ENCODE assay signal across 12 cellular contexts in genomic region chr2:105886029-105886454, GRCh38.
DNase-seq lines count a peak whose midpoint lies in the region; ATAC-seq and TF ChIP-seq lines count a peak whose summit lies in the region.
"Had no signal": no experiment of that assay in that cellular context is flagged by ENCODE, and none has a peak within 500 bp of the region (broad histone marks: within the 10 kb centered on the region; RNA-seq: fewer than 3 reads in every experiment).

No MANE protein-coding gene starts in this region.

- H3K36me3 ChIP-seq in mammary epithelial cell (ENCODE audit: insufficient read depth, low read length) (peaks cover 2% of the 10 kb centered on the region), right lobe of liver (no peaks in the 10 kb centered on the region)
- H3K36me3 ChIP-seq: ovary had no signal

- no peak for TF ChIP-seq POLR2A in right lobe of liver (IDR thresholded peaks at IDR 0.05)

- H3K9ac ChIP-seq in mammary epithelial cell (ENCODE audit: insufficient read depth, low read length), result no peak overlapping the region

- no peaks in the 10 kb centered on the region for H4K20me1 ChIP-seq in mammary epithelial cell (ENCODE audit: insufficient read depth, low read length)

- DNase-seq in stimulated activated naive CD8-positive, alpha-beta T cell treated with anti-CD3 and anti-CD28 coated beads, Interleukin-15, Interleukin-2, amounts not matched to agents 100 U/mL and 50 U/mL, for 24 hours, result no peak
- DNase-seq in mammary epithelial cell, result peak; percentile 9
- DNase-seq in right lobe of liver, result no peak
- DNase-seq in activated CD8-positive, alpha-beta memory T cell treated with anti-CD3 and anti-CD28 coated beads, Interleukin-2, amount 10 ng/mL, durations not matched to agents 7 days and 5 days, result no peak
- no peak for DNase-seq in NCI-H1436 (lab: John Stamatoyannopoulos, UW)
- DNase-seq in KG1 (lab: John Stamatoyannopoulos, UW), result no peak
- DNase-seq: central memory CD4-positive, alpha-beta T cell; NCI-H1092; ovary had no signal

- no peaks in the 10 kb centered on the region for H3K27me3 Mint-ChIP-seq in stimulated activated naive CD8-positive, alpha-beta T cell treated with anti-CD3 and anti-CD28 coated beads, Interleukin-15, Interleukin-2, amounts not matched to agents 100 ng/mL and 50 ng/mL, for 24 hours
- H3K27me3 Mint-ChIP-seq in activated CD8-positive, alpha-beta memory T cell treated with anti-CD3 and anti-CD28 coated beads, Interleukin-2, amount 10 ng/mL, durations not matched to agents 7 days and 5 days, result no peaks in the 10 kb centered on the region

- no peak overlapping the region for H2AFZ ChIP-seq in mammary epithelial cell (ENCODE audit: low read depth, low read length)

- H3K4me3 Mint-ChIP-seq in stimulated activated naive CD8-positive, alpha-beta T cell treated with anti-CD3 and anti-CD28 coated beads, Interleukin-15, Interleukin-2, amounts not matched to agents 100 ng/mL and 50 ng/mL, for 24 hours, result no peak overlapping the region
- H3K4me3 Mint-ChIP-seq in activated CD8-positive, alpha-beta memory T cell treated with anti-CD3 and anti-CD28 coated beads, Interleukin-2, amount 10 ng/mL, durations not matched to agents 7 days and 5 days, result no peak overlapping the region

- no peak overlapping the region for H3K4me3 ChIP-seq in mammary epithelial cell (replicated peaks in 1 of 3; ENCODE audit: insufficient read depth in 1 of 3, low read depth in 2 of 3, low read length in 3 of 3)
- no peak overlapping the region for H3K4me3 ChIP-seq in right lobe of liver
- H3K4me3 ChIP-seq: ovary had no signal

- no peaks in the 10 kb centered on the region for H3K27me3 ChIP-seq in mammary epithelial cell (ENCODE audit: insufficient read depth, low read length)
- H3K27me3 ChIP-seq in right lobe of liver, result no peaks in the 10 kb centered on the region
- H3K27me3 ChIP-seq: ovary had no signal

- CTCF ChIA-PET in mammary epithelial cell (lab: Charles Lee; ENCODE audit: low non-redundant PET), result no interaction called here
- CTCF ChIA-PET in activated CD8-positive, alpha-beta memory T cell treated with anti-CD3 and anti-CD28 coated beads, Interleukin-2, amount 10 ng/mL, durations not matched to agents 7 days and 5 days (lab: Charles Lee), result interaction anchor here (1.2 to 1.6 kb wide), 3 partner anchors 25 to 44 kb away, joined by 3 to 5 read pairs (median 3); no protein-coding TSS in a partner anchor

- ATAC-seq in stimulated activated naive CD8-positive, alpha-beta T cell treated with anti-CD3 and anti-CD28 coated beads, Interleukin-15, Interleukin-2, amounts not matched to agents 100 U/mL and 50 U/mL, for 24 hours, result no peak
- ATAC-seq in right lobe of liver (peak in 3 of 4 donors; percentile 16 to 48 (median 24)), GM18519 (IDR thresholded peaks at IDR 0.05; ENCODE audit: low FRiP score, unreplicated experiment) (no peak)
- no peak for ATAC-seq in activated CD8-positive, alpha-beta memory T cell treated with anti-CD3 and anti-CD28 coated beads, Interleukin-2, amount 10 ng/mL, durations not matched to agents 7 days and 5 days
- ATAC-seq: activated CD4-positive, CD25-positive, alpha-beta regulatory T cell treated with anti-CD3 and anti-CD28 coated beads, Interleukin-2, amount 50 U/mL, for 24 hours had no signal

- peaks cover 92% of the 10 kb centered on the region for H3K79me2 ChIP-seq in mammary epithelial cell (ENCODE audit: insufficient read depth, low read length)

- in situ Hi-C loops in mammary epithelial cell (cut with MboI; ENCODE audit: low sequenced_read_pairs in 2 of 2), result no loop called here

- peaks cover 81% of the 10 kb centered on the region for H3K36me3 Mint-ChIP-seq in stimulated activated naive CD8-positive, alpha-beta T cell treated with anti-CD3 and anti-CD28 coated beads, Interleukin-15, Interleukin-2, amounts not matched to agents 100 ng/mL and 50 ng/mL, for 24 hours (ENCODE audit: low read depth)
- H3K36me3 Mint-ChIP-seq in activated CD8-positive, alpha-beta memory T cell treated with anti-CD3 and anti-CD28 coated beads, Interleukin-2, amount 10 ng/mL, durations not matched to agents 7 days and 5 days, result peaks cover 70% of the 10 kb centered on the region

- peaks cover 12% of the 10 kb centered on the region for H3K9me3 Mint-ChIP-seq in stimulated activated naive CD8-positive, alpha-beta T cell treated with anti-CD3 and anti-CD28 coated beads, Interleukin-15, Interleukin-2, amounts not matched to agents 100 ng/mL and 50 ng/mL, for 24 hours
- H3K9me3 Mint-ChIP-seq in activated CD8-positive, alpha-beta memory T cell treated with anti-CD3 and anti-CD28 coated beads, Interleukin-2, amount 10 ng/mL, durations not matched to agents 7 days and 5 days (ENCODE audit: low read depth), result peaks cover 8% of the 10 kb centered on the region

- WGBS in mammary epithelial cell (ENCODE audit: low coverage, missing lambda C conversion rate), result 38% methylated on average over 1 of the region's 1 CpG
- WGBS in right lobe of liver (ENCODE audit: insufficient coverage, low coverage, low lambda C conversion rate, missing lambda C conversion rate), result 18% methylated on average over 1 of the region's 1 CpG

- BruUV-seq in mammary epithelial cell (replicated peaks; lab: Mats Ljungman, UMichigan), result no TSS peak

- dilution Hi-C loops in mammary epithelial cell (cut with HindIII; ENCODE audit: low sequenced_read_pairs), result no loop called here

- intact Hi-C loops in mammary epithelial cell (cut with micrococcal nuclease), result no loop called here
- intact Hi-C loops in right lobe of liver (cut with DNase I), result no loop called here

- H3K4me1 ChIP-seq in mammary epithelial cell (ENCODE audit: insufficient read depth, low read length) (peaks cover 3% of the 10 kb centered on the region), right lobe of liver (peaks cover 0 to 21% (median 9%) of the 10 kb centered on the region in 4 donors)

- no peaks in the 10 kb centered on the region for H3K9me3 ChIP-seq in mammary epithelial cell (replicated peaks; ENCODE audit: insufficient read depth, low read length)
- no peaks in the 10 kb centered on the region for H3K9me3 ChIP-seq in right lobe of liver
- H3K9me3 ChIP-seq: ovary had no signal

- TF ChIP-seq CTCF in mammary epithelial cell (conservative IDR thresholded peaks at IDR 0.05 in 1 of 2, IDR thresholded peaks at IDR 0.05 in 1 of 2; ENCODE audit: extremely low read depth in 1 of 2, insufficient read depth in 1 of 2, low read depth in 1 of 2, low read length in 2 of 2) (no peak), right lobe of liver (IDR thresholded peaks at IDR 0.05) (no peak)

- peak overlapping the region; percentile 86 for H3K27ac Mint-ChIP-seq in stimulated activated naive CD8-positive, alpha-beta T cell treated with anti-CD3 and anti-CD28 coated beads, Interleukin-15, Interleukin-2, amounts not matched to agents 100 ng/mL and 50 ng/mL, for 24 hours
- H3K27ac Mint-ChIP-seq in activated CD8-positive, alpha-beta memory T cell treated with anti-CD3 and anti-CD28 coated beads, Interleukin-2, amount 10 ng/mL, durations not matched to agents 7 days and 5 days, result no peak overlapping the region

- H3K27ac ChIP-seq in mammary epithelial cell (ENCODE audit: insufficient read depth, low read depth, low read length) (no peak overlapping the region), right lobe of liver (no peak overlapping the region)
- H3K27ac ChIP-seq: ovary had no signal

- H3K4me1 Mint-ChIP-seq in stimulated activated naive CD8-positive, alpha-beta T cell treated with anti-CD3 and anti-CD28 coated beads, Interleukin-15, Interleukin-2, amounts not matched to agents 100 ng/mL and 50 ng/mL, for 24 hours (ENCODE audit: low read depth), result peaks cover 90% of the 10 kb centered on the region
- peaks cover 27% of the 10 kb centered on the region for H3K4me1 Mint-ChIP-seq in activated CD8-positive, alpha-beta memory T cell treated with anti-CD3 and anti-CD28 coated beads, Interleukin-2, amount 10 ng/mL, durations not matched to agents 7 days and 5 days

- H3K4me2 ChIP-seq in mammary epithelial cell (ENCODE audit: insufficient read depth, low read depth, low read length), result no peak overlapping the region

Comparison
In these comparisons a context has a peak if more than half of its experiments do, and no peak if none do; other contexts are left out.
1. ATAC-seq: peak in right lobe of liver (3 of 4); none in stimulated activated naive CD8-positive, alpha-beta T cell treated with anti-CD3 and anti-CD28 coated beads, Interleukin-15, Interleukin-2, amounts not matched to agents 100 U/mL and 50 U/mL, for 24 hours (single experiment), activated CD8-positive, alpha-beta memory T cell treated with anti-CD3 and anti-CD28 coated beads, Interleukin-2, amount 10 ng/mL, durations not matched to agents 7 days and 5 days (single experiment) and GM18519 (single experiment).